1 cellular context compared by ENCODE assay signal in the genomic region with DNA sequence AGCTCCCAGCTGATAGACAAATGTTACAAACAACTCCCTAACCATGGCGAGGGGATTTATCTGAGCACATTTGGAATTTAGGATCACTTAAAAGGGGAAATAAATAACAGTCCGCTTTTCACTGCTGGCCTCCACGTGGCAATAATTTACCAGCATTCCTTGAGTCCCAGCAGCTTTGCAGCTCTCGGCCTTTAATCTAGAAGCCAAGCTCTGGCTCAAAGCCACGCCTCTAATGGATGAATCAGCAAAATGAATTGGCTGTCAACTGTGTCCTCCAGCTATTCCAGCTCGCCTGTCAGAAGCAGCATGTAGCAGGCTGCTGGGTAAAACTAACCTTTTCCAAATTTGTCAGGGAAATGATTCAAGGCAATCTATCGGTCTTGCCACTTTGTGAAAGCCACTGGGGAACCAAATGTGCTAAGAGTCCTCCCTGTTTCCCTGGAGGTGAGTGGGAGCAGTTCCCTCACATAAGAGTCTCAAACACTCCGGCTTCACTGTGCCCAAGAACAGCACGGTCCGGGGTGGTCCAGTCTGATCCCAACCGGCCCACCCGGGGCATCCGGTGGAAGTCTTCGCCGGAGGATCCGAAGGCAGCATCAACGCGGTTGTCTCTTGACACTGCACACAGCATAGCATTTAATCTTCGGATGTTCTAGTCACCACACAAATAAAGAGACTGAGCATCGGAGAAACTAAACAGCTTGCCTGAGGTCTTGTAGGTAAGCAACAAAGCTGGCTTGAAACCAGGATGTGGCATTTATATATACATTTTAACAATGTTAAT.
A peak's percentile ranks its signal among the peaks of the same experiment; 100 is the strongest.
TF ChIP-seq lines count a peak whose summit lies in the region.

No MANE protein-coding gene starts in this region.

TF ChIP-seq in HepG2, 621 proteins besides CTCF, POLR2A, EP300 and RAD21 (continued from another document and continues in another):
- TF ChIP-seq, protein P1, sequence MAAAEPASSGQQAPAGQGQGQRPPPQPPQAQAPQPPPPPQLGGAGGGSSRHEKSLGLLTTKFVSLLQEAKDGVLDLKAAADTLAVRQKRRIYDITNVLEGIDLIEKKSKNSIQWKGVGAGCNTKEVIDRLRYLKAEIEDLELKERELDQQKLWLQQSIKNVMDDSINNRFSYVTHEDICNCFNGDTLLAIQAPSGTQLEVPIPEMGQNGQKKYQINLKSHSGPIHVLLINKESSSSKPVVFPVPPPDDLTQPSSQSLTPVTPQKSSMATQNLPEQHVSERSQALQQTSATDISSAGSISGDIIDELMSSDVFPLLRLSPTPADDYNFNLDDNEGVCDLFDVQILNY (CRISPR knock-in tag; conservative IDR thresholded peaks at IDR 0.05) = no peak
- peak; percentile 79; the same call in 1 of the 2 replicates for TF ChIP-seq FOXK1 (CRISPR knock-in tag; IDR thresholded peaks at IDR 0.05; ENCODE audit: borderline replicate concordance, low read depth)
- TF ChIP-seq KDM4B (CRISPR knock-in tag; IDR thresholded peaks at IDR 0.05) = peak; percentile 69
- peak; percentile 85 for TF ChIP-seq ZNF331 (CRISPR knock-in tag; IDR thresholded peaks at IDR 0.05)
- TF ChIP-seq ZNF160 (CRISPR knock-in tag; IDR thresholded peaks at IDR 0.05) = peak; percentile 55; the same call in 1 of the 2 replicates
- TF ChIP-seq GZF1 (CRISPR knock-in tag; IDR thresholded peaks at IDR 0.05) = peak; percentile 61; the same call in 1 of the 2 replicates
- TF ChIP-seq MTA1 (CRISPR knock-in tag; IDR thresholded peaks at IDR 0.05; ENCODE audit: borderline replicate concordance) = no peak
- TF ChIP-seq SOX6 (IDR thresholded peaks at IDR 0.05) = no peak
- peak; percentile 83 for TF ChIP-seq SOX6 (CRISPR knock-in tag; IDR thresholded peaks at IDR 0.05)
- TF ChIP-seq, protein P2, sequence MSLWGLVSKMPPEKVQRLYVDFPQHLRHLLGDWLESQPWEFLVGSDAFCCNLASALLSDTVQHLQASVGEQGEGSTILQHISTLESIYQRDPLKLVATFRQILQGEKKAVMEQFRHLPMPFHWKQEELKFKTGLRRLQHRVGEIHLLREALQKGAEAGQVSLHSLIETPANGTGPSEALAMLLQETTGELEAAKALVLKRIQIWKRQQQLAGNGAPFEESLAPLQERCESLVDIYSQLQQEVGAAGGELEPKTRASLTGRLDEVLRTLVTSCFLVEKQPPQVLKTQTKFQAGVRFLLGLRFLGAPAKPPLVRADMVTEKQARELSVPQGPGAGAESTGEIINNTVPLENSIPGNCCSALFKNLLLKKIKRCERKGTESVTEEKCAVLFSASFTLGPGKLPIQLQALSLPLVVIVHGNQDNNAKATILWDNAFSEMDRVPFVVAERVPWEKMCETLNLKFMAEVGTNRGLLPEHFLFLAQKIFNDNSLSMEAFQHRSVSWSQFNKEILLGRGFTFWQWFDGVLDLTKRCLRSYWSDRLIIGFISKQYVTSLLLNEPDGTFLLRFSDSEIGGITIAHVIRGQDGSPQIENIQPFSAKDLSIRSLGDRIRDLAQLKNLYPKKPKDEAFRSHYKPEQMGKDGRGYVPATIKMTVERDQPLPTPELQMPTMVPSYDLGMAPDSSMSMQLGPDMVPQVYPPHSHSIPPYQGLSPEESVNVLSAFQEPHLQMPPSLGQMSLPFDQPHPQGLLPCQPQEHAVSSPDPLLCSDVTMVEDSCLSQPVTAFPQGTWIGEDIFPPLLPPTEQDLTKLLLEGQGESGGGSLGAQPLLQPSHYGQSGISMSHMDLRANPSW (CRISPR knock-in tag; IDR thresholded peaks at IDR 0.05; ENCODE audit: borderline replicate concordance) = peak; percentile 82
- TF ChIP-seq, protein P3, sequence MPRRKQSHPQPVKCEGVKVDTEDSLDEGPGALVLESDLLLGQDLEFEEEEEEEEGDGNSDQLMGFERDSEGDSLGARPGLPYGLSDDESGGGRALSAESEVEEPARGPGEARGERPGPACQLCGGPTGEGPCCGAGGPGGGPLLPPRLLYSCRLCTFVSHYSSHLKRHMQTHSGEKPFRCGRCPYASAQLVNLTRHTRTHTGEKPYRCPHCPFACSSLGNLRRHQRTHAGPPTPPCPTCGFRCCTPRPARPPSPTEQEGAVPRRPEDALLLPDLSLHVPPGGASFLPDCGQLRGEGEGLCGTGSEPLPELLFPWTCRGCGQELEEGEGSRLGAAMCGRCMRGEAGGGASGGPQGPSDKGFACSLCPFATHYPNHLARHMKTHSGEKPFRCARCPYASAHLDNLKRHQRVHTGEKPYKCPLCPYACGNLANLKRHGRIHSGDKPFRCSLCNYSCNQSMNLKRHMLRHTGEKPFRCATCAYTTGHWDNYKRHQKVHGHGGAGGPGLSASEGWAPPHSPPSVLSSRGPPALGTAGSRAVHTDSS (CRISPR knock-in tag; conservative IDR thresholded peaks at IDR 0.05) = no peak
- peak; percentile 92; the same call in 1 of the 2 replicates for TF ChIP-seq ZNF232 (CRISPR knock-in tag; IDR thresholded peaks at IDR 0.05; ENCODE audit: borderline replicate concordance)
- no peak for TF ChIP-seq RAD51 (IDR thresholded peaks at IDR 0.05; ENCODE audit: borderline replicate concordance)
- TF ChIP-seq RFX5 (IDR thresholded peaks at IDR 0.05; ENCODE audit: low read depth, low read length) = no peak; the same call in 1 of the 2 replicates
- TF ChIP-seq, protein P4, sequence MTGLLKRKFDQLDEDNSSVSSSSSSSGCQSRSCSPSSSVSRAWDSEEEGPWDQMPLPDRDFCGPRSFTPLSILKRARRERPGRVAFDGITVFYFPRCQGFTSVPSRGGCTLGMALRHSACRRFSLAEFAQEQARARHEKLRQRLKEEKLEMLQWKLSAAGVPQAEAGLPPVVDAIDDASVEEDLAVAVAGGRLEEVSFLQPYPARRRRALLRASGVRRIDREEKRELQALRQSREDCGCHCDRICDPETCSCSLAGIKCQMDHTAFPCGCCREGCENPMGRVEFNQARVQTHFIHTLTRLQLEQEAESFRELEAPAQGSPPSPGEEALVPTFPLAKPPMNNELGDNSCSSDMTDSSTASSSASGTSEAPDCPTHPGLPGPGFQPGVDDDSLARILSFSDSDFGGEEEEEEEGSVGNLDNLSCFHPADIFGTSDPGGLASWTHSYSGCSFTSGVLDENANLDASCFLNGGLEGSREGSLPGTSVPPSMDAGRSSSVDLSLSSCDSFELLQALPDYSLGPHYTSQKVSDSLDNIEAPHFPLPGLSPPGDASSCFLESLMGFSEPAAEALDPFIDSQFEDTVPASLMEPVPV (CRISPR knock-in tag; IDR thresholded peaks at IDR 0.05) = no peak
- no peak for TF ChIP-seq ZNF253 (CRISPR knock-in tag; IDR thresholded peaks at IDR 0.05; ENCODE audit: borderline replicate concordance)
- 0 out of 2 replicates have a peak, but pooled peaks have one; percentile 41 for TF ChIP-seq MZF1 (CRISPR knock-in tag; IDR thresholded peaks at IDR 0.05; ENCODE audit: borderline replicate concordance)
- TF ChIP-seq ZNF446 (CRISPR knock-in tag; IDR thresholded peaks at IDR 0.05) = no peak
- TF ChIP-seq ZSCAN30 (CRISPR knock-in tag; IDR thresholded peaks at IDR 0.05) = no peak
- TF ChIP-seq TSC22D2 (CRISPR knock-in tag; IDR thresholded peaks at IDR 0.05; ENCODE audit: borderline replicate concordance) = peak; percentile 59; the same call in 1 of the 2 replicates
- TF ChIP-seq, protein P5, sequence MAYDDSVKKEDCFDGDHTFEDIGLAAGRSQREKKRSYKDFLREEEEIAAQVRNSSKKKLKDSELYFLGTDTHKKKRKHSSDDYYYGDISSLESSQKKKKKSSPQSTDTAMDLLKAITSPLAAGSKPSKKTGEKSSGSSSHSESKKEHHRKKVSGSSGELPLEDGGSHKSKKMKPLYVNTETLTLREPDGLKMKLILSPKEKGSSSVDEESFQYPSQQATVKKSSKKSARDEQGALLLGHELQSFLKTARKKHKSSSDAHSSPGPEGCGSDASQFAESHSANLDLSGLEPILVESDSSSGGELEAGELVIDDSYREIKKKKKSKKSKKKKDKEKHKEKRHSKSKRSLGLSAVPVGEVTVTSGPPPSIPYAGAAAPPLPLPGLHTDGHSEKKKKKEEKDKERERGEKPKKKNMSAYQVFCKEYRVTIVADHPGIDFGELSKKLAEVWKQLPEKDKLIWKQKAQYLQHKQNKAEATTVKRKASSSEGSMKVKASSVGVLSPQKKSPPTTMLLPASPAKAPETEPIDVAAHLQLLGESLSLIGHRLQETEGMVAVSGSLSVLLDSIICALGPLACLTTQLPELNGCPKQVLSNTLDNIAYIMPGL (CRISPR knock-in tag; IDR thresholded peaks at IDR 0.05; ENCODE audit: borderline replicate concordance in 1 of 2, low read depth in 1 of 2) = peak; percentile 44 to 55; a peak in 1 of 4 replicates
- TF ChIP-seq, protein P6, sequence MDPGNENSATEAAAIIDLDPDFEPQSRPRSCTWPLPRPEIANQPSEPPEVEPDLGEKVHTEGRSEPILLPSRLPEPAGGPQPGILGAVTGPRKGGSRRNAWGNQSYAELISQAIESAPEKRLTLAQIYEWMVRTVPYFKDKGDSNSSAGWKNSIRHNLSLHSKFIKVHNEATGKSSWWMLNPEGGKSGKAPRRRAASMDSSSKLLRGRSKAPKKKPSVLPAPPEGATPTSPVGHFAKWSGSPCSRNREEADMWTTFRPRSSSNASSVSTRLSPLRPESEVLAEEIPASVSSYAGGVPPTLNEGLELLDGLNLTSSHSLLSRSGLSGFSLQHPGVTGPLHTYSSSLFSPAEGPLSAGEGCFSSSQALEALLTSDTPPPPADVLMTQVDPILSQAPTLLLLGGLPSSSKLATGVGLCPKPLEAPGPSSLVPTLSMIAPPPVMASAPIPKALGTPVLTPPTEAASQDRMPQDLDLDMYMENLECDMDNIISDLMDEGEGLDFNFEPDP (CRISPR knock-in tag; conservative IDR thresholded peaks at IDR 0.05) = no peak
- peak; percentile 91 for TF ChIP-seq POLR2G (IDR thresholded peaks at IDR 0.05; ENCODE audit: low read depth, low read length)
- peak; percentile 94; the same call in 1 of the 2 replicates for TF ChIP-seq SNAI1 (CRISPR knock-in tag; IDR thresholded peaks at IDR 0.05; ENCODE audit: borderline replicate concordance)
- TF ChIP-seq ZNF432 (CRISPR knock-in tag; IDR thresholded peaks at IDR 0.05; ENCODE audit: borderline replicate concordance) = no peak
- TF ChIP-seq, protein P7, sequence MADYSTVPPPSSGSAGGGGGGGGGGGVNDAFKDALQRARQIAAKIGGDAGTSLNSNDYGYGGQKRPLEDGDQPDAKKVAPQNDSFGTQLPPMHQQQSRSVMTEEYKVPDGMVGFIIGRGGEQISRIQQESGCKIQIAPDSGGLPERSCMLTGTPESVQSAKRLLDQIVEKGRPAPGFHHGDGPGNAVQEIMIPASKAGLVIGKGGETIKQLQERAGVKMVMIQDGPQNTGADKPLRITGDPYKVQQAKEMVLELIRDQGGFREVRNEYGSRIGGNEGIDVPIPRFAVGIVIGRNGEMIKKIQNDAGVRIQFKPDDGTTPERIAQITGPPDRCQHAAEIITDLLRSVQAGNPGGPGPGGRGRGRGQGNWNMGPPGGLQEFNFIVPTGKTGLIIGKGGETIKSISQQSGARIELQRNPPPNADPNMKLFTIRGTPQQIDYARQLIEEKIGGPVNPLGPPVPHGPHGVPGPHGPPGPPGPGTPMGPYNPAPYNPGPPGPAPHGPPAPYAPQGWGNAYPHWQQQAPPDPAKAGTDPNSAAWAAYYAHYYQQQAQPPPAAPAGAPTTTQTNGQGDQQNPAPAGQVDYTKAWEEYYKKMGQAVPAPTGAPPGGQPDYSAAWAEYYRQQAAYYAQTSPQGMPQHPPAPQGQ (CRISPR knock-in tag; IDR thresholded peaks at IDR 0.05; ENCODE audit: borderline replicate concordance) = no peak
- TF ChIP-seq, protein P8, sequence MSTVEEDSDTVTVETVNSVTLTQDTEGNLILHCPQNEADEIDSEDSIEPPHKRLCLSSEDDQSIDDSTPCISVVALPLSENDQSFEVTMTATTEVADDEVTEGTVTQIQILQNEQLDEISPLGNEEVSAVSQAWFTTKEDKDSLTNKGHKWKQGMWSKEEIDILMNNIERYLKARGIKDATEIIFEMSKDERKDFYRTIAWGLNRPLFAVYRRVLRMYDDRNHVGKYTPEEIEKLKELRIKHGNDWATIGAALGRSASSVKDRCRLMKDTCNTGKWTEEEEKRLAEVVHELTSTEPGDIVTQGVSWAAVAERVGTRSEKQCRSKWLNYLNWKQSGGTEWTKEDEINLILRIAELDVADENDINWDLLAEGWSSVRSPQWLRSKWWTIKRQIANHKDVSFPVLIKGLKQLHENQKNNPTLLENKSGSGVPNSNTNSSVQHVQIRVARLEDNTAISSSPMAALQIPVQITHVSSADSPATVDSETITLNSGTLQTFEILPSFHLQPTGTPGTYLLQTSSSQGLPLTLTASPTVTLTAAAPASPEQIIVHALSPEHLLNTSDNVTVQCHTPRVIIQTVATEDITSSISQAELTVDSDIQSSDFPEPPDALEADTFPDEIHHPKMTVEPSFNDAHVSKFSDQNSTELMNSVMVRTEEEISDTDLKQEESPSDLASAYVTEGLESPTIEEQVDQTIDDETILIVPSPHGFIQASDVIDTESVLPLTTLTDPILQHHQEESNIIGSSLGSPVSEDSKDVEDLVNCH (CRISPR knock-in tag; IDR thresholded peaks at IDR 0.05) = no peak
- TF ChIP-seq POGZ (CRISPR knock-in tag; IDR thresholded peaks at IDR 0.05) = peak; percentile 82
- TF ChIP-seq, protein P9, sequence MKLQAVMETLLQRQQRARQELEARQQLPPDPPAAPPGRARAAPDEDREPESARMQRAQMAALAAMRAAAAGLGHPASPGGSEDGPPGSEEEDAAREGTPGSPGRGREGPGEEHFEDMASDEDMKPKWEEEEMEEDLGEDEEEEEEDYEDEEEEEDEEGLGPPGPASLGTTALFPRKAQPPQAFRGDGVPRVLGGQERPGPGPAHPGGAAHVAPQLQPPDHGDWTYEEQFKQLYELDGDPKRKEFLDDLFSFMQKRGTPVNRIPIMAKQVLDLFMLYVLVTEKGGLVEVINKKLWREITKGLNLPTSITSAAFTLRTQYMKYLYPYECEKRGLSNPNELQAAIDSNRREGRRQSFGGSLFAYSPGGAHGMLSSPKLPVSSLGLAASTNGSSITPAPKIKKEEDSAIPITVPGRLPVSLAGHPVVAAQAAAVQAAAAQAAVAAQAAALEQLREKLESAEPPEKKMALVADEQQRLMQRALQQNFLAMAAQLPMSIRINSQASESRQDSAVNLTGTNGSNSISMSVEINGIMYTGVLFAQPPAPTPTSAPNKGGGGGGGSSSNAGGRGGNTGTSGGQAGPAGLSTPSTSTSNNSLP (IDR thresholded peaks at IDR 0.05; ENCODE audit: low read depth, low read length) = peak; percentile 95
- peak; percentile 65; the same call in 1 of the 2 replicates for TF ChIP-seq MIER3 (CRISPR knock-in tag; IDR thresholded peaks at IDR 0.05; ENCODE audit: borderline replicate concordance)
- no peak for TF ChIP-seq ATM (IDR thresholded peaks at IDR 0.05; ENCODE audit: borderline replicate concordance)
- TF ChIP-seq CEBPB (IDR thresholded peaks at IDR 0.05; ENCODE audit: borderline replicate concordance, low read depth, low read length) = no peak
- no peak for TF ChIP-seq ZKSCAN1 (IDR thresholded peaks at IDR 0.05; ENCODE audit: low read length)
- TF ChIP-seq ZFP36L2 (CRISPR knock-in tag; IDR thresholded peaks at IDR 0.05) = no peak
- no peak; the same call in 1 of the 2 replicates for TF ChIP-seq ZBTB38 (CRISPR knock-in tag; IDR thresholded peaks at IDR 0.05)
- TF ChIP-seq NONO (IDR thresholded peaks at IDR 0.05) = no peak
- no peak for TF ChIP-seq NONO (CRISPR knock-in tag; conservative IDR thresholded peaks at IDR 0.05)
- TF ChIP-seq ZNF263 (CRISPR knock-in tag; IDR thresholded peaks at IDR 0.05) = peak; percentile 68
- no peak for TF ChIP-seq SYNCRIP (IDR thresholded peaks at IDR 0.05; ENCODE audit: insufficient read depth, low read depth, low read length)
- peak; percentile 36; the same call in 1 of the 2 replicates for TF ChIP-seq TCF7 (IDR thresholded peaks at IDR 0.05; ENCODE audit: low read depth)
- TF ChIP-seq ZNF891 (CRISPR knock-in tag; IDR thresholded peaks at IDR 0.05) = peak; percentile 73
- TF ChIP-seq ZNF780A (CRISPR knock-in tag; IDR thresholded peaks at IDR 0.05) = no peak
- peak; percentile 58 for TF ChIP-seq SIX1 (CRISPR knock-in tag; IDR thresholded peaks at IDR 0.05; ENCODE audit: borderline replicate concordance)
- no peak for TF ChIP-seq RFX1 (IDR thresholded peaks at IDR 0.05)
